ENCODE assay signal across 8 cellular contexts in the genomic region with DNA sequence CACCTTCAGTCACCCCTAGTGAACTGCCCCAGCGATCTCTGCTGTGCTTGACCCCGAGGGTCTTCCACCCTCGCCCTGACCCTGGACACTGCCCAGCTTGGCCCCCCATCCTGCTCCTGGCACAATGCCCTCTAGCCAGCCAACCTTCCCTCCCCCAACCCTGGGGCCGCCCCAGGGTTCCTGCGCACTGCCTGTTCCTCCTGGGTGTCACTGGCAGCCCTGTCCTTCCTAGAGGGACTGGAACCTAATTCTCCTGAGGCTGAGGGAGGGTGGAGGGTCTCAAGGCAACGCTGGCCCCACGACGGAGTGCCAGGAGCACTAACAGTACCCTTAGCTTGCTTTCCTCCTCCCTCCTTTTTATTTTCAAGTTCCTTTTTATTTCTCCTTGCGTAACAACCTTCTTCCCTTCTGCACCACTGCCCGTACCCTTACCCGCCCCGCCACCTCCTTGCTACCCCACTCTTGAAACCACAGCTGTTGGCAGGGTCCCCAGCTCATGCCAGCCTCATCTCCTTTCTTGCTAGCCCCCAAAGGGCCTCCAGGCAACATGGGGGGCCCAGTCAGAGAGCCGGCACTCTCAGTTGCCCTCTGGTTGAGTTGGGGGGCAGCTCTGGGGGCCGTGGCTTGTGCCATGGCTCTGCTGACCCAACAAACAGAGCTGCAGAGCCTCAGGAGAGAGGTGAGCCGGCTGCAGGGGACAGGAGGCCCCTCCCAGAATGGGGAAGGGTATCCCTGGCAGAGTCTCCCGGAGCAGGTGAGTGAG. TPM values are rescaled to one million over a fixed set of nuclear protein-coding genes. Genes with fewer than 3 reads are reported as not detected.
DNase-seq lines count a peak whose midpoint lies in the region; ATAC-seq and TF ChIP-seq lines count a peak whose summit lies in the region.

A gene with protein sequence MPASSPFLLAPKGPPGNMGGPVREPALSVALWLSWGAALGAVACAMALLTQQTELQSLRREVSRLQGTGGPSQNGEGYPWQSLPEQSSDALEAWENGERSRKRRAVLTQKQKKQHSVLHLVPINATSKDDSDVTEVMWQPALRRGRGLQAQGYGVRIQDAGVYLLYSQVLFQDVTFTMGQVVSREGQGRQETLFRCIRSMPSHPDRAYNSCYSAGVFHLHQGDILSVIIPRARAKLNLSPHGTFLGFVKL (plus strand): TSS at position 207 of the 763 bp plus-strand sequence. CDS start 290 bp downstream, at position 497.

- 50 to 57% (median 56%) methylated on average over 16 of the region's 16 CpGs for WGBS in heart left ventricle, 4 donors

- DNase-seq in H7 (no peak), SKM-1 treated with dmso at 0.1 percent for 144 hours (lab: John Stamatoyannopoulos, UW; ENCODE audit: unreplicated experiment) (peak; percentile 71), heart left ventricle (peak in 2 of 5 donors; percentile 45 to 79), sciatic nerve (ENCODE audit: low spot score) (peak; percentile 82), NCI-H146 treated with DMSO at 0.1 percent for 48 hours (lab: John Stamatoyannopoulos, UW; ENCODE audit: unreplicated experiment) (no peak)
- DNase-seq in stimulated activated CD8-positive, alpha-beta memory T cell treated with anti-CD3 and anti-CD28 coated beads, Interleukin-4, amount 100 ng/mL, for 48 hours = no peak

- peak within 1 kb of the TSS; percentile 86 to 98 (median 94) for H3K27ac ChIP-seq in heart left ventricle

- ATAC-seq in heart left ventricle = peak; percentile 4 to 36 (median 10)
- ATAC-seq in sciatic nerve = peak; percentile 54
- no peak for ATAC-seq in GM19463 (IDR thresholded peaks at IDR 0.05; ENCODE audit: unreplicated experiment)
- no peak for ATAC-seq in GM19328 (IDR thresholded peaks at IDR 0.05; ENCODE audit: unreplicated experiment)

- peaks cover under 1% of the 10 kb centered on the region; the same call in 1 of the 2 replicates for H3K36me3 ChIP-seq in H7 (replicated peaks; ENCODE audit: control insufficient read depth, insufficient read depth, low read length)
- H3K36me3 ChIP-seq in heart left ventricle = peaks cover 0 to 12% (median 7%) of the 10 kb centered on the region in 9 donors

- TF ChIP-seq CTCF in heart left ventricle (IDR thresholded peaks at IDR 0.05) = no peak

- no peak for TF ChIP-seq POLR2A in heart left ventricle (IDR thresholded peaks at IDR 0.05)

- no peaks in the 10 kb centered on the region for H3K9me3 ChIP-seq in heart left ventricle

- intact Hi-C loops in heart left ventricle (cut with DNase I) (loop anchor here in 6 of 10 donors (2.0 to 10.0 kb wide), 8 partner anchors 41 to 206 kb away; a partner anchor contains a TSS), sciatic nerve (cut with DNase I) (no loop called here)

- H3K27me3 ChIP-seq in H7 (ENCODE audit: control insufficient read depth, insufficient read depth, low read length) = no peaks in the 10 kb centered on the region
- no peaks in the 10 kb centered on the region for H3K27me3 ChIP-seq in heart left ventricle

- H3K4me3 ChIP-seq in H7 (ENCODE audit: insufficient read depth, low read depth, low read length) (0 out of 2 replicates have a peak within 1 kb of the TSS, but pooled peaks have one; percentile 8), heart left ventricle (peak within 1 kb of the TSS in 10 of 12 donors; percentile 25 to 98 (median 90))

- peaks cover 11 to 66% (median 55%) of the 10 kb centered on the region in 12 donors for H3K4me1 ChIP-seq in heart left ventricle

RNA-seq across cellular contexts. Expression of the gene that starts here (rescaled TPM):
- total RNA-seq in H7 (2014; rRNA removed; shearing (Covaris generic)) = 0.94 and 1.7 TPM in 2 replicates
- total RNA-seq in heart left ventricle (10 to 100 TPM in 3 of 9 donors, 1 to 10 TPM in 6; 3.7 to 43.0 (median 6.4) TPM), sciatic nerve (32.7 TPM)
- polyA plus RNA-seq in heart left ventricle = 1 to 10 TPM; 6.9 to 7.1 TPM

Comparison
In these comparisons a context has a peak if more than half of its experiments do, and no peak if none do; other contexts are left out.
1. DNase-seq: peak in SKM-1 treated with dmso at 0.1 percent for 144 hours (single experiment) and sciatic nerve (single experiment); none in H7 (single experiment), stimulated activated CD8-positive, alpha-beta memory T cell treated with anti-CD3 and anti-CD28 coated beads, Interleukin-4, amount 100 ng/mL, for 48 hours (single experiment) and NCI-H146 treated with DMSO at 0.1 percent for 48 hours (single experiment).
2. ATAC-seq: peak in heart left ventricle (4 of 4) and sciatic nerve (single experiment); none in GM19463 (single experiment) and GM19328 (single experiment).